1 cellular context compared by ENCODE assay signal in the genomic region with DNA sequence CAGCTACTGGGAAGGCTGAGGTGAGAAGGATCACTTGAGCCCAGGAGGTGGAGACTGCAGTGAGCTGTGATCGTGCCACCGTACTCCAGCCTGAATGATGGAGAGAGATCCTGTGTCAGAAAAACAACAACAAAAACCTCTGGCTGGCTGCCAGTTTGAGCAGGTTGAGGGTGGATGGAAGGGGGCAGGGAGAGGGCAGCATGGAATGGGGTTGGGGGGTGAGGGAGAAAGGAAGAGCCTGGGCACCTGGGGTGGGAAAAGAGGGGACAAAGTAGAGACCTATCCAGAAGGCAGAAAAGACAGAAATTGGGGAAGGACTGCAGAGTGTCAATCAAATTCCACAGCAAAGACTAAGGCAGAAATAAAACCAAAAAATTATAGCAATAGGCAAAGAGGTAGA.
TF ChIP-seq lines count a peak whose summit lies in the region.

No MANE protein-coding gene starts in this region.

TF ChIP-seq in HEK293, 187 proteins besides CTCF, POLR2A, EP300 and RAD21 (continued from another document):
- TF ChIP-seq, protein P1, sequence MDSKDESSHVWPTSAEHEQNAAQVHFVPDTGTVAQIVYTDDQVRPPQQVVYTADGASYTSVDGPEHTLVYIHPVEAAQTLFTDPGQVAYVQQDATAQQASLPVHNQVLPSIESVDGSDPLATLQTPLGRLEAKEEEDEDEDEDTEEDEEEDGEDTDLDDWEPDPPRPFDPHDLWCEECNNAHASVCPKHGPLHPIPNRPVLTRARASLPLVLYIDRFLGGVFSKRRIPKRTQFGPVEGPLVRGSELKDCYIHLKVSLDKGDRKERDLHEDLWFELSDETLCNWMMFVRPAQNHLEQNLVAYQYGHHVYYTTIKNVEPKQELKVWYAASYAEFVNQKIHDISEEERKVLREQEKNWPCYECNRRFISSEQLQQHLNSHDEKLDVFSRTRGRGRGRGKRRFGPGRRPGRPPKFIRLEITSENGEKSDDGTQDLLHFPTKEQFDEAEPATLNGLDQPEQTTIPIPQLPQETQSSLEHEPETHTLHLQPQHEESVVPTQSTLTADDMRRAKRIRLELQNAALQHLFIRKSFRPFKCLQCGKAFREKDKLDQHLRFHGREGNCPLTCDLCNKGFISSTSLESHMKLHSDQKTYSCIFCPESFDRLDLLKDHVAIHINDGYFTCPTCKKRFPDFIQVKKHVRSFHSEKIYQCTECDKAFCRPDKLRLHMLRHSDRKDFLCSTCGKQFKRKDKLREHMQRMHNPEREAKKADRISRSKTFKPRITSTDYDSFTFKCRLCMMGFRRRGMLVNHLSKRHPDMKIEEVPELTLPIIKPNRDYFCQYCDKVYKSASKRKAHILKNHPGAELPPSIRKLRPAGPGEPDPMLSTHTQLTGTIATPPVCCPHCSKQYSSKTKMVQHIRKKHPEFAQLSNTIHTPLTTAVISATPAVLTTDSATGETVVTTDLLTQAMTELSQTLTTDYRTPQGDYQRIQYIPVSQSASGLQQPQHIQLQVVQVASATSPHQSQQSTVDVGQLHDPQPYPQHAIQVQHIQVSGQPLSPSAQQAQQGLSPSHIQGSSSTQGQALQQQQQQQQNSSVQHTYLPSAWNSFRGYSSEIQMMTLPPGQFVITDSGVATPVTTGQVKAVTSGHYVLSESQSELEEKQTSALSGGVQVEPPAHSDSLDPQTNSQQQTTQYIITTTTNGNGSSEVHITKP (tag by site-specific recombination; IDR thresholded peaks at IDR 0.05) = peak; percentile 83
- TF ChIP-seq ZNF544 (tag by site-specific recombination; IDR thresholded peaks at IDR 0.05) = 0 out of 2 replicates have a peak, but pooled peaks have one; percentile 22
- peak; percentile 53 for TF ChIP-seq KLF16 (tag by site-specific recombination; IDR thresholded peaks at IDR 0.05)
- TF ChIP-seq, protein P2, sequence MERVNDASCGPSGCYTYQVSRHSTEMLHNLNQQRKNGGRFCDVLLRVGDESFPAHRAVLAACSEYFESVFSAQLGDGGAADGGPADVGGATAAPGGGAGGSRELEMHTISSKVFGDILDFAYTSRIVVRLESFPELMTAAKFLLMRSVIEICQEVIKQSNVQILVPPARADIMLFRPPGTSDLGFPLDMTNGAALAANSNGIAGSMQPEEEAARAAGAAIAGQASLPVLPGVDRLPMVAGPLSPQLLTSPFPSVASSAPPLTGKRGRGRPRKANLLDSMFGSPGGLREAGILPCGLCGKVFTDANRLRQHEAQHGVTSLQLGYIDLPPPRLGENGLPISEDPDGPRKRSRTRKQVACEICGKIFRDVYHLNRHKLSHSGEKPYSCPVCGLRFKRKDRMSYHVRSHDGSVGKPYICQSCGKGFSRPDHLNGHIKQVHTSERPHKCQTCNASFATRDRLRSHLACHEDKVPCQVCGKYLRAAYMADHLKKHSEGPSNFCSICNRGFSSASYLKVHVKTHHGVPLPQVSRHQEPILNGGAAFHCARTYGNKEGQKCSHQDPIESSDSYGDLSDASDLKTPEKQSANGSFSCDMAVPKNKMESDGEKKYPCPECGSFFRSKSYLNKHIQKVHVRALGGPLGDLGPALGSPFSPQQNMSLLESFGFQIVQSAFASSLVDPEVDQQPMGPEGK (tag by site-specific recombination; IDR thresholded peaks at IDR 0.05) = peak; percentile 85
- TF ChIP-seq, protein P3, sequence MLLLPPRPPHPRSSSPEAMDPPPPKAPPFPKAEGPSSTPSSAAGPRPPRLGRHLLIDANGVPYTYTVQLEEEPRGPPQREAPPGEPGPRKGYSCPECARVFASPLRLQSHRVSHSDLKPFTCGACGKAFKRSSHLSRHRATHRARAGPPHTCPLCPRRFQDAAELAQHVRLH (tag by site-specific recombination; IDR thresholded peaks at IDR 0.05) = no peak
- peak; percentile 65; the same call in 1 of the 2 replicates for TF ChIP-seq ZBTB17 (tag by site-specific recombination; IDR thresholded peaks at IDR 0.05)
- TF ChIP-seq, protein P4, sequence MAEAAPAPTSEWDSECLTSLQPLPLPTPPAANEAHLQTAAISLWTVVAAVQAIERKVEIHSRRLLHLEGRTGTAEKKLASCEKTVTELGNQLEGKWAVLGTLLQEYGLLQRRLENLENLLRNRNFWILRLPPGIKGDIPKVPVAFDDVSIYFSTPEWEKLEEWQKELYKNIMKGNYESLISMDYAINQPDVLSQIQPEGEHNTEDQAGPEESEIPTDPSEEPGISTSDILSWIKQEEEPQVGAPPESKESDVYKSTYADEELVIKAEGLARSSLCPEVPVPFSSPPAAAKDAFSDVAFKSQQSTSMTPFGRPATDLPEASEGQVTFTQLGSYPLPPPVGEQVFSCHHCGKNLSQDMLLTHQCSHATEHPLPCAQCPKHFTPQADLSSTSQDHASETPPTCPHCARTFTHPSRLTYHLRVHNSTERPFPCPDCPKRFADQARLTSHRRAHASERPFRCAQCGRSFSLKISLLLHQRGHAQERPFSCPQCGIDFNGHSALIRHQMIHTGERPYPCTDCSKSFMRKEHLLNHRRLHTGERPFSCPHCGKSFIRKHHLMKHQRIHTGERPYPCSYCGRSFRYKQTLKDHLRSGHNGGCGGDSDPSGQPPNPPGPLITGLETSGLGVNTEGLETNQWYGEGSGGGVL (tag by site-specific recombination; IDR thresholded peaks at IDR 0.05) = peak; percentile 97
- TF ChIP-seq OSR2 (tag by site-specific recombination; IDR thresholded peaks at IDR 0.05) = peak; percentile 34; the same call in 1 of the 2 replicates
- TF ChIP-seq ZNF660 (tag by site-specific recombination; IDR thresholded peaks at IDR 0.05) = peak; percentile 37
- no peak for TF ChIP-seq ZNF555 (tag by site-specific recombination; conservative IDR thresholded peaks at IDR 0.05)
- peak; percentile 71; the same call in 1 of the 2 replicates for TF ChIP-seq ZNF366 (tag by site-specific recombination; conservative IDR thresholded peaks at IDR 0.05)
TF ChIP-seq in HEK293: peak in this region for 11.
